Comparison of ENCODE assay signal across 8 cellular contexts in the genomic region with DNA sequence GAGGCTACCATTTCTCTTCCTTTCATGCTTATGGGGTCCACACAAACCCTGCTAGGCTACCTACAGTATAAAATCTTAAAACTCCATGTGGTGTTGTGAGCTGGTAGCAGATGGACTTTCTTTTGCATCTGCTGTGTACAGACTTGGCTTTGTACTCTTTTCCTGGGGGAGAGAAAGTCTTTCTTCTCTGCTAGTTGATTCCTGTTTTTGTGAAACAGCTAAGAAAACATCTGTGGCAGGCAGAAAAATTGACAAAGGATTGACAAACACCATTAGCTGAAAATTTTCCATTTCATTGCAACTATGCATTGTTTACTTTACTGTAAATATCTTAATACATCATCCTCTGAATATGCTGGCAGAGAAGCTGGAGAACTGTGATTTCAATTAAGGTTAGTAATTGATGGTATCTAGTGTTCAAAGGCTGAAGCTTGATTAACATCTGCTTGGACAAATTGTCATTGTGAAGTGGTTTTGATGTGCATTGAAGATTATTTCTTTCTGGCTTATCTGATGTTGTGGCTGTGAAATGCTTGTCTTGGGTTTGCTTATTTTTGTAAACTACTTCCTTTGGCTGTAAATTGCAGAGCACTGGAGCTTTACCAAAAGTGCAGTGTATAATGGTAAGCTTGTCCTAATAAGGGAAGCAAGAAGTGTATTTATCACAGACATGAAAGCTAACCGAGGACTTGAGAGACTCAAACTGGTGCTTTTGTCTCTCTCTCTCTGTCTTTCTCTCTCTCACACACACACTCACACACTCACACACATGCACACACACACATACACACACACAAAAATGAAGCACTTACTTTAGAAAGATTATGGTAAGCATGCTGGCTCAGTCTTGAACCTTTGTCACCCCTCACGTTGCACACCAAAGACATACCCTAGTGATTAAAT. TPM values are rescaled to one million over a fixed set of nuclear protein-coding genes. Genes with fewer than 3 reads are reported as not detected.
A peak's percentile ranks its signal among the peaks of the same experiment; 100 is the strongest.
DNase-seq lines count a peak whose midpoint lies in the region; ATAC-seq and TF ChIP-seq lines count a peak whose summit lies in the region.

A gene (plus strand): TSS at position 665 of the 903 bp plus-strand sequence. CDS start 11,697 bp downstream, outside the sequence.

- H3K27me3 ChIP-seq in esophagus muscularis mucosa (no peaks in the 10 kb centered on the region), ovary (no peaks in the 10 kb centered on the region)

- H3K9me3 ChIP-seq in esophagus muscularis mucosa, result no peaks in the 10 kb centered on the region
- no peaks in the 10 kb centered on the region for H3K9me3 ChIP-seq in ovary

- H3K4me1 ChIP-seq in esophagus muscularis mucosa (peaks cover 6 to 34% (median 33%) of the 10 kb centered on the region in 4 donors), ovary (ENCODE audit: insufficient read depth) (peaks cover 4% of the 10 kb centered on the region)

- no peak for ATAC-seq in HG02870 (IDR thresholded peaks at IDR 0.05; ENCODE audit: unreplicated experiment)

- TF ChIP-seq EP300 in esophagus muscularis mucosa (IDR thresholded peaks at IDR 0.05) (no peak), ovary (IDR thresholded peaks at IDR 0.05) (no peak)

- 4% methylated on average over 2 of the region's 2 CpGs for WGBS in esophagus muscularis mucosa
- 1 to 5% (median 1%) methylated on average over 2 of the region's 2 CpGs for WGBS in ovary, 3 donors

- H3K36me3 ChIP-seq in esophagus muscularis mucosa (no peaks in the 10 kb centered on the region), ovary (no peaks in the 10 kb centered on the region)

- peak within 1 kb of the TSS; percentile 45 to 58 (median 55) for H3K4me3 ChIP-seq in esophagus muscularis mucosa
- H3K4me3 ChIP-seq in ovary, result peak within 1 kb of the TSS; percentile 35

- TF ChIP-seq CTCF in esophagus muscularis mucosa (IDR thresholded peaks at IDR 0.05) (no peak), ovary (IDR thresholded peaks at IDR 0.05) (no peak)

- H3K27ac ChIP-seq in esophagus muscularis mucosa (replicated peaks in 1 of 4) (peak within 1 kb of the TSS; percentile 82 to 83 (median 82)), ovary (peak within 1 kb of the TSS in 1 of 2 donors; percentile 46)

- DNase-seq in DMS53 treated with DMSO at 0.1 percent for 48 hours (lab: John Stamatoyannopoulos, UW; ENCODE audit: unreplicated experiment), result peak; percentile 74
- DNase-seq in NCI-H69 (lab: John Stamatoyannopoulos, UW), result peak; percentile 97
- no peak for DNase-seq in esophagus muscularis mucosa (ENCODE audit: extremely low spot score)
- no peak for DNase-seq in ovary
- DNase-seq in amygdala (lab: John Stamatoyannopoulos, UW), result no peak
- no peak for DNase-seq in activated CD4-positive, alpha-beta T cell treated with anti-CD3 and anti-CD28 coated beads for 48 hours
- no peak for DNase-seq in RKO (ENCODE audit: low spot score)

- no peak for TF ChIP-seq POLR2A in esophagus muscularis mucosa (IDR thresholded peaks at IDR 0.05; ENCODE audit: low read depth)
- no peak for TF ChIP-seq POLR2A in ovary (IDR thresholded peaks at IDR 0.05)

- intact Hi-C loops in esophagus muscularis mucosa (cut with DNase I) (no loop called here), ovary (cut with DNase I) (loop anchor here in 1 of 4 donors (10.0 kb wide), 1 partner anchor 330 kb away; no protein-coding TSS in a partner anchor)

RNA-seq across cellular contexts. Expression of the gene that starts here (rescaled TPM):
- total RNA-seq in esophagus muscularis mucosa (10 to 100 TPM; 37.1 to 54.2 (median 48.0) TPM), ovary (10 to 100 TPM in 6 of 7 donors, 1 to 10 TPM in 1; 8.0 to 26.5 (median 15.4) TPM)
- polyA plus RNA-seq in ovary, result 1 to 10 TPM; 5.0 to 5.1 TPM

Comparison
In these comparisons a context has a peak if more than half of its experiments do, and no peak if none do; other contexts are left out.
1. DNase-seq: peak in DMS53 treated with DMSO at 0.1 percent for 48 hours (single experiment) and NCI-H69 (single experiment); none in esophagus muscularis mucosa (single experiment), ovary (0 of 5), amygdala (0 of 56), activated CD4-positive, alpha-beta T cell treated with anti-CD3 and anti-CD28 coated beads for 48 hours (single experiment) and RKO (single experiment).